Comparison of ENCODE assay signal across 8 cellular contexts in genomic region chr13:75326173-75327131, GRCh38.
DNase-seq lines count a peak whose midpoint lies in the region; ATAC-seq, FAIRE-seq and TF ChIP-seq lines count a peak whose summit lies in the region.

No MANE protein-coding gene starts in this region.

- no peak for TF ChIP-seq RAD21 in H1 (IDR thresholded peaks at IDR 0.05 in 1 of 2, conservative IDR thresholded peaks at IDR 0.05 in 1 of 2; ENCODE audit: low read depth in 2 of 2, low read length in 2 of 2)

- WGBS in H1 (ENCODE audit: extremely low coverage in 1 of 2, insufficient coverage in 1 of 2, insufficient read length in 1 of 2, insufficient replicate concordance in 2 of 2, low coverage in 1 of 2, low lambda C conversion rate in 2 of 2, missing lambda C conversion rate in 1 of 2), 2 experiments: 85% methylated on average over 21 of the region's 21 CpGs; no CpG with 5 or more reads in 1 of the 2 experiments
- WGBS in small intestine, 3 donors: 52 to 68% (median 54%) methylated on average over 21 of the region's 21 CpGs

- H3K4me1 ChIP-seq in H1 (replicated peaks in 1 of 4; ENCODE audit: control insufficient read depth in 3 of 4, insufficient read depth in 4 of 4, low read length in 3 of 4): peaks cover 0 to 3% (median 0%) of the 10 kb centered on the region in 4 experiments; a peak in 1 of 7 replicates
- H3K4me1 ChIP-seq in small intestine (ENCODE audit: control insufficient read depth in 2 of 2, insufficient read depth in 1 of 2, low read depth in 1 of 2, low read length in 1 of 2): no peaks in the 10 kb centered on the region

- H3K4me3 ChIP-seq in H1 (ENCODE audit: extremely low read depth in 1 of 4, insufficient read depth in 2 of 4, low read depth in 3 of 4, low read length in 4 of 4) (no peak overlapping the region), small intestine (ENCODE audit: low read depth in 1 of 2, low read length in 2 of 2) (no peak overlapping the region)

- TF ChIP-seq CTCF in H1 (IDR thresholded peaks at IDR 0.05; ENCODE audit: control extremely low read depth in 1 of 3, insufficient read depth in 1 of 3, low read depth in 1 of 3, low read length in 3 of 3): no peak

- CTCF ChIA-PET in H1 (lab: Charles Lee; ENCODE audit: partially characterized antibody): interaction anchor here (0.6 to 3.3 kb wide), 9 partner anchors 18 to 691 kb away, joined by 3 to 9 read pairs (median 3); no protein-coding TSS in a partner anchor

- no peak overlapping the region for H3K23ac ChIP-seq in H1 (ENCODE audit: insufficient read length)

- DNase-seq in GM19239 (ENCODE audit: insufficient read length, low spot score) (peak; percentile 5), H1 (ENCODE audit: low read depth in 1 of 2, low spot score in 2 of 2) (no peak), small intestine (peak; percentile 25), T1000 (lab: John Stamatoyannopoulos, UW) (no peak), pons (ENCODE audit: low spot score) (no peak), DMS 273 treated with DMSO at 0.1 percent for 48 hours (lab: John Stamatoyannopoulos, UW) (no peak)
- peak; percentile 43 to 47 for DNase-seq in activated CD4-positive, alpha-beta T cell treated with anti-CD3 and anti-CD28 coated beads for 24 hours (ENCODE audit: low read depth in 2 of 2)

- H4K20me1 ChIP-seq in H1 (replicated peaks in 1 of 2; ENCODE audit: control insufficient read depth in 1 of 2, insufficient read depth in 2 of 2, low read length in 2 of 2): no peaks in the 10 kb centered on the region

- H3K36me3 ChIP-seq in H1 (ENCODE audit: control insufficient read depth in 2 of 4, insufficient read depth in 4 of 4, low read length in 3 of 4) (peaks cover 0 to 9% (median 0%) of the 10 kb centered on the region in 4 experiments; a peak in 2 of 8 replicates), small intestine (ENCODE audit: control insufficient read depth in 2 of 2, insufficient read depth in 2 of 2, low read length in 2 of 2) (no peaks in the 10 kb centered on the region)

- no peak overlapping the region for H3K56ac ChIP-seq in H1 (replicated peaks; ENCODE audit: insufficient read length, low read depth, low read length)

- no peaks in the 10 kb centered on the region for H3K79me2 ChIP-seq in H1 (ENCODE audit: control insufficient read depth in 1 of 2, insufficient read depth in 2 of 2, low read length in 2 of 2)

- no peak overlapping the region for H2AK5ac ChIP-seq in H1 (ENCODE audit: low read depth, low read length)

- no peaks in the 10 kb centered on the region for H3K79me1 ChIP-seq in H1 (ENCODE audit: low read depth, low read length)

- H3K23me2 ChIP-seq in H1 (ENCODE audit: low read depth, low read length): no peaks in the 10 kb centered on the region

- H3K4ac ChIP-seq in H1 (replicated peaks; ENCODE audit: insufficient read length, low read depth, low read length): no peak overlapping the region

- H4K5ac ChIP-seq in H1 (ENCODE audit: insufficient read length, low read depth, low read length): no peak overlapping the region

- H3K9me3 ChIP-seq in H1 (ENCODE audit: insufficient read depth in 2 of 2, low read depth in 1 of 2, low read length in 1 of 2) (no peaks in the 10 kb centered on the region), small intestine (ENCODE audit: control insufficient read depth, low read depth) (no peaks in the 10 kb centered on the region)

- peak; percentile 95 for FAIRE-seq in GM19239 (lab: Jason Lieb, UNC)
- no peak for FAIRE-seq in H1 (lab: Jason Lieb, UNC)
- no peak for FAIRE-seq in small intestine (lab: Jason Lieb, UNC)

- no peak overlapping the region for H2BK120ac ChIP-seq in H1 (replicated peaks; ENCODE audit: low read depth, low read length)

- TF ChIP-seq EP300 in H1 (IDR thresholded peaks at IDR 0.05; ENCODE audit: borderline replicate concordance in 1 of 2, low read depth in 2 of 2, low read length in 2 of 2): no peak

- no peak overlapping the region for H2BK15ac ChIP-seq in H1 (ENCODE audit: low read length)

- no peak overlapping the region for H4K8ac ChIP-seq in H1 (ENCODE audit: extremely low read depth, insufficient read depth, low read length)

- TF ChIP-seq POLR2A in H1 (IDR thresholded peaks at IDR 0.05; ENCODE audit: control extremely low read depth in 1 of 2, low read depth in 2 of 2, low read length in 2 of 2): no peak

- H2BK20ac ChIP-seq in H1 (ENCODE audit: low read length): no peak overlapping the region

- POLR2A ChIA-PET in H1 (lab: Charles Lee; ENCODE audit: partially characterized antibody): no interaction called here

- H2BK12ac ChIP-seq in H1 (ENCODE audit: low read depth, low read length): no peak overlapping the region

- no peak overlapping the region for H2AFZ ChIP-seq in H1 (ENCODE audit: low read length)

- H2BK5ac ChIP-seq in H1 (ENCODE audit: low read depth, low read length): no peak overlapping the region

- H3K27ac ChIP-seq in H1 (ENCODE audit: low read depth, low read length) (0 out of 2 replicates have a peak overlapping the region, but pooled peaks have one; percentile 41), small intestine (ENCODE audit: low read depth in 1 of 2, low read length in 1 of 2) (peak overlapping the region in 1 of 2 donors; percentile 73)

- no peak overlapping the region for H3K18ac ChIP-seq in H1 (ENCODE audit: extremely low read depth, low read length)

- H3K9ac ChIP-seq in H1 (replicated peaks in 1 of 4; ENCODE audit: extremely low read depth in 1 of 4, low read depth in 3 of 4, low read length in 3 of 4): no peak overlapping the region

- H3K14ac ChIP-seq in H1 (ENCODE audit: insufficient read length): no peak overlapping the region

- no peaks in the 10 kb centered on the region for H3K27me3 ChIP-seq in H1 (replicated peaks in 1 of 4; ENCODE audit: control insufficient read depth in 3 of 4, extremely low read depth in 1 of 4, insufficient read depth in 3 of 4, low read length in 3 of 4)
- no peaks in the 10 kb centered on the region for H3K27me3 ChIP-seq in small intestine (ENCODE audit: control insufficient read depth in 2 of 2, insufficient read depth in 2 of 2, low read length in 2 of 2)

- no peak overlapping the region for H4K91ac ChIP-seq in H1 (replicated peaks; ENCODE audit: insufficient read length, low read length)

- peak; percentile 93 for ATAC-seq in HG03135 (IDR thresholded peaks at IDR 0.05; ENCODE audit: unreplicated experiment)

- H3K4me2 ChIP-seq in H1 (ENCODE audit: insufficient read depth in 1 of 2, low read depth in 2 of 2, low read length in 2 of 2): no peak overlapping the region

TF ChIP-seq in H1, 55 proteins besides CTCF, POLR2A, EP300 and RAD21 (continues in another document):
- TF ChIP-seq ASH2L (IDR thresholded peaks at IDR 0.05; ENCODE audit: low read length): no peak
- no peak for TF ChIP-seq TEAD4 (IDR thresholded peaks at IDR 0.05; ENCODE audit: low read depth, low read length)
- no peak for TF ChIP-seq EGR1 (IDR thresholded peaks at IDR 0.05; ENCODE audit: borderline replicate concordance, low read depth, low read length)
- no peak for TF ChIP-seq CEBPB (IDR thresholded peaks at IDR 0.05; ENCODE audit: low read depth, low read length)
- TF ChIP-seq BRCA1 (IDR thresholded peaks at IDR 0.05; ENCODE audit: low read depth, low read length): no peak
- no peak for TF ChIP-seq CREB1 (IDR thresholded peaks at IDR 0.05)
- no peak for TF ChIP-seq CTBP2 (IDR thresholded peaks at IDR 0.05; ENCODE audit: borderline replicate concordance, insufficient read depth, insufficient read length, low read length)
- TF ChIP-seq SP1 (IDR thresholded peaks at IDR 0.05; ENCODE audit: low read depth, low read length): no peak
- no peak for TF ChIP-seq ZNF274 (IDR thresholded peaks at IDR 0.05; ENCODE audit: borderline replicate concordance, extremely low read depth, low read length)
- TF ChIP-seq MAX (IDR thresholded peaks at IDR 0.05): no peak
- no peak for TF ChIP-seq NANOG (IDR thresholded peaks at IDR 0.05; ENCODE audit: insufficient read depth, low read depth, low read length, poor library complexity, severe bottlenecking)
- TF ChIP-seq KDM5A (IDR thresholded peaks at IDR 0.05; ENCODE audit: low read length): no peak
- no peak for TF ChIP-seq RXRA (IDR thresholded peaks at IDR 0.05; ENCODE audit: insufficient read depth, low read depth, low read length)
- no peak for TF ChIP-seq CHD1 (IDR thresholded peaks at IDR 0.05; ENCODE audit: low read depth, low read length)
- TF ChIP-seq YY1 (IDR thresholded peaks at IDR 0.05; ENCODE audit: low read depth, low read length): no peak
- TF ChIP-seq SAP30 (IDR thresholded peaks at IDR 0.05; ENCODE audit: insufficient read depth, insufficient replicate concordance, low read length): no peak
- no peak for TF ChIP-seq BACH1 (IDR thresholded peaks at IDR 0.05; ENCODE audit: low read length)

Comparison
In these comparisons a context has a peak if more than half of its experiments do, and no peak if none do; other contexts are left out.
1. DNase-seq: peak in GM19239 (single experiment), activated CD4-positive, alpha-beta T cell treated with anti-CD3 and anti-CD28 coated beads for 24 hours (2 of 2) and small intestine (single experiment); none in H1 (0 of 2), T1000 (single experiment), pons (single experiment) and DMS 273 treated with DMSO at 0.1 percent for 48 hours (single experiment).